In genomic region chr19:1232652-1233360, GRCh38 we compare ENCODE assay signal across 13 cellular contexts. TPM values are rescaled to one million over a fixed set of nuclear protein-coding genes. Genes with fewer than 3 reads are reported as not detected.
DNase-seq lines count a peak whose midpoint lies in the region; ATAC-seq, FAIRE-seq and TF ChIP-seq lines count a peak whose summit lies in the region.
"Had no signal": no experiment of that assay in that cellular context is flagged by ENCODE, and none has a peak within 500 bp of the region (broad histone marks: within the 10 kb centered on the region; RNA-seq: fewer than 3 reads in every experiment).

No MANE protein-coding gene starts in this region.

- no peak for TF ChIP-seq CTCF in bronchial epithelial cell (IDR thresholded peaks at IDR 0.05; ENCODE audit: insufficient read depth, low read length, severe bottlenecking)
- no peak for TF ChIP-seq CTCF in thyroid gland (IDR thresholded peaks at IDR 0.05)

- peaks cover 12 to 29% of the 10 kb centered on the region in 2 donors for H3K4me1 ChIP-seq in thyroid gland

- no peak for TF ChIP-seq POLR2A in thyroid gland (IDR thresholded peaks at IDR 0.05)

- H3K4me3 ChIP-seq in bronchial epithelial cell (ENCODE audit: low read depth, low read length) = no peak overlapping the region
- no peak overlapping the region for H3K4me3 ChIP-seq in thyroid gland (replicated peaks in 1 of 3)

- 15 to 63% methylated on average over 5 to 20 of the region's 28 CpGs for WGBS in thyroid gland, 2 donors

- intact Hi-C loops in left colon (cut with DNase I, micrococcal nuclease) = no loop called here
- intact Hi-C loops in thyroid gland (cut with DNase I) = loop anchor here (10.0 kb wide), 1 partner anchor 308 kb away; the partner anchor contains the start of gene ARID3A

- peak overlapping the region; percentile 14 to 42 (median 17) for H3K27ac ChIP-seq in thyroid gland

- DNase-seq in M059J (ENCODE audit: low read depth) (peak; percentile 65), bronchial epithelial cell (ENCODE audit: low read depth) (peak; percentile 54), left colon (peak in 1 of 2 donors; percentile 49), thyroid gland (peak; percentile 65 to 72), iPS-NIHi11 (ENCODE audit: low spot score) (no peak)
- DNase-seq in activated naive CD4-positive, alpha-beta T cell treated with anti-CD3 and anti-CD28 coated beads, Interleukin-2, amount 50 U/mL, for 16 hours = no peak
- DNase-seq: activated naive CD4-positive, alpha-beta T cell treated with Interleukin-2 at 50 U/mL for 16 hours; NCI-H187; SHP77 treated with DMSO at 0.1 percent for 48 hours; stimulated activated CD4-positive, alpha-beta T cell treated with anti-CD3 and anti-CD28 coated beads, Interleukin-12 subunit alpha, Interleukin-12 subunit beta, amount 100 ng/mL, for 4 hours; stimulated activated naive B cell treated with anti-CD40 and anti-IgM and Interleukin-4, amounts not matched to agents 10 μg/mL and 1 μg/mL and 100 μg/mL, for 72 hours had no signal

- H3K36me3 ChIP-seq in bronchial epithelial cell (ENCODE audit: control insufficient read depth, insufficient read depth, low read length) (peaks cover 2% of the 10 kb centered on the region), thyroid gland (peaks cover 4 to 5% of the 10 kb centered on the region in 2 donors)

- H3K27me3 ChIP-seq in bronchial epithelial cell (ENCODE audit: control insufficient read depth, insufficient read depth, low read length) (no peaks in the 10 kb centered on the region), thyroid gland (no peaks in the 10 kb centered on the region)

- H3K9me3 ChIP-seq in thyroid gland = no peaks in the 10 kb centered on the region

- peak; percentile 33 for ATAC-seq in left colon
- no peak for ATAC-seq in GM21390 (IDR thresholded peaks at IDR 0.05; ENCODE audit: unreplicated experiment)

- FAIRE-seq in bronchial epithelial cell (lab: Jason Lieb, UNC) = no peak

RNA-seq across cellular contexts. Expression of gene CBARP, which starts 5.0 kb away (rescaled TPM):
- 0.44 and 4.4 TPM in 2 replicates for total RNA-seq in M059J (2014; rRNA removed; shearing (Covaris generic))
- 1.2 and 2.9 TPM in 2 replicates for total RNA-seq in bronchial epithelial cell
- under 1 TPM; 0.21 to 0.50 TPM for total RNA-seq in left colon
- total RNA-seq in thyroid gland = 1 to 10 TPM in 3 of 4 donors, under 1 TPM in 1; 0.73 to 3.2 (median 1.5) TPM
- total RNA-seq: mononuclear cell had no signal

RNA-seq across cellular contexts. Expression of gene ATP5F1D, which starts 8.7 kb away (rescaled TPM):
- 45.0 and 69.8 TPM in 2 replicates for total RNA-seq in M059J (2014; rRNA removed; shearing (Covaris generic))
- 8.7 and 14.8 TPM in 2 replicates for total RNA-seq in bronchial epithelial cell
- total RNA-seq in left colon = 100 to 1,000 TPM; 341 to 530 TPM
- 100 to 1,000 TPM in 1 of 4 donors, 10 to 100 TPM in 3; 39.2 to 182 (median 83.0) TPM for total RNA-seq in thyroid gland

RNA-seq across cellular contexts. Expression of gene MIDN, which starts 15.6 kb away (rescaled TPM):
- total RNA-seq in M059J (2014; rRNA removed; shearing (Covaris generic)) = 4.5 and 11.0 TPM in 2 replicates
- total RNA-seq in bronchial epithelial cell (15.8 and 31.1 TPM in 2 replicates), left colon (100 to 1,000 TPM; 202 to 276 TPM), thyroid gland (10 to 100 TPM; 16.2 to 89.2 (median 17.9) TPM)

RNA-seq across cellular contexts. Expression of gene STK11, which starts 27.2 kb away (rescaled TPM):
- total RNA-seq in M059J (2014; rRNA removed; shearing (Covaris generic)) = 31.5 and 71.6 TPM in 2 replicates
- 110 and 117 TPM in 2 replicates for total RNA-seq in bronchial epithelial cell
- total RNA-seq in left colon = 10 to 100 TPM; 71.8 to 91.8 TPM
- total RNA-seq in thyroid gland = 10 to 100 TPM; 60.2 to 83.4 (median 71.1) TPM

RNA-seq across cellular contexts. Expression of gene CIRBP, which starts 36.3 kb away (rescaled TPM):
- 115 and 145 TPM in 2 replicates for total RNA-seq in M059J (2014; rRNA removed; shearing (Covaris generic))
- total RNA-seq in bronchial epithelial cell = 317 and 370 TPM in 2 replicates
- total RNA-seq in left colon = 100 to 1,000 TPM; 220 to 267 TPM
- total RNA-seq in thyroid gland = 1,000 to 10,000 TPM in 2 of 4 donors, 100 to 1,000 TPM in 2; 679 to 1,194 (median 893) TPM

Comparison
In these comparisons a context has a peak if more than half of its experiments do, and no peak if none do; other contexts are left out.
1. DNase-seq: peak in M059J (single experiment), bronchial epithelial cell (single experiment) and thyroid gland (2 of 2); none in iPS-NIHi11 (single experiment) and activated naive CD4-positive, alpha-beta T cell treated with anti-CD3 and anti-CD28 coated beads, Interleukin-2, amount 50 U/mL, for 16 hours (single experiment).